In the genomic region with DNA sequence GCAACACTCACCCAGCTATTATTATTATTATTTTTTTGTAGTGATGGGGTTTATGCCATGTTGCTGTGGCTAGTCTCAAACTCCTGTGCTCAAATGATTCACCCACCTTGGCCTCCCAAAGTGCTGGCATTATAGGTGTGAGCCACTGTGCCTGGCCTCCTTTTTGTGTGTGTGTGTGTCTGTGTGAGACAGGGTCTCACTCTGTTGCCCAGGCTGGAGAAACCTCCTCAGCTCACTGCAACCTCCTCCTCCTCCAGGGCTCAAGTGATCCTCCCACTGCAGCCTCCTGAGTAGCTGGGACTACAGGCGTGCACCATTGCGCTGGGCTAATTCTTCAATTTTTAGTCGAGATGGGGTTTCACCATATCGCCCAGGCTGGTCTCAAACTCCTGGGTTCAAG, we compare ENCODE assay signal across 16 cellular contexts. TPM values are rescaled to one million over a fixed set of nuclear protein-coding genes. Genes with fewer than 3 reads are reported as not detected.
DNase-seq lines count a peak whose midpoint lies in the region; ATAC-seq and TF ChIP-seq lines count a peak whose summit lies in the region.
"Had no signal": no experiment of that assay in that cellular context is flagged by ENCODE, and none has a peak within 500 bp of the region (broad histone marks: within the 10 kb centered on the region; RNA-seq: fewer than 3 reads in every experiment).

No MANE protein-coding gene starts in this region.

- H3K36me3 Mint-ChIP-seq in activated CD4-positive, alpha-beta T cell treated with anti-CD3 and anti-CD28 coated beads, Interleukin-2, amount 10 ng/mL, durations not matched to agents 24 days and 14 days (ENCODE audit: low read depth), result peaks cover 20% of the 10 kb centered on the region

- no peak overlapping the region for H3K4me3 Mint-ChIP-seq in activated CD4-positive, alpha-beta T cell treated with anti-CD3 and anti-CD28 coated beads, Interleukin-2, amount 10 ng/mL, durations not matched to agents 24 days and 14 days
- H3K4me3 Mint-ChIP-seq: CD14-positive monocyte; CD8-positive, alpha-beta T cell; GM23338 had no signal

- ATAC-seq in HG02642 (IDR thresholded peaks at IDR 0.05; ENCODE audit: poor library complexity, unreplicated experiment), result no peak
- ATAC-seq: CD8-positive, alpha-beta T cell; GM23338 had no signal

- in situ Hi-C loops in brain microvascular endothelial cell (cut with HindIII; ENCODE audit: low pct_ligation_motif_present, low sequenced_read_pairs), result no loop called here

- H3K27me3 Mint-ChIP-seq in activated CD4-positive, alpha-beta T cell treated with anti-CD3 and anti-CD28 coated beads, Interleukin-2, amount 10 ng/mL, durations not matched to agents 24 days and 14 days, result no peaks in the 10 kb centered on the region

- H3K27me3 ChIP-seq in osteoblast (ENCODE audit: insufficient read depth, low read length) (no peaks in the 10 kb centered on the region), brain microvascular endothelial cell (replicated peaks) (no peaks in the 10 kb centered on the region), mesenchymal stem cell (ENCODE audit: control insufficient read depth in 1 of 2, insufficient read depth in 1 of 2, low read length in 2 of 2) (no peaks in the 10 kb centered on the region)

- H2AFZ ChIP-seq in osteoblast (ENCODE audit: low read length), result no peak overlapping the region
- no peak overlapping the region for H2AFZ ChIP-seq in mesenchymal stem cell (ENCODE audit: low read depth, low read length)
- H2AFZ ChIP-seq: GM23338 had no signal

- no peak for DNase-seq in activated CD4-positive, alpha-beta T cell treated with anti-CD3 and anti-CD28 coated beads, Interleukin-2, amount 10 ng/mL, durations not matched to agents 24 days and 14 days
- no peak for DNase-seq in activated CD4-positive, alpha-beta T cell treated with anti-CD3 and anti-CD28 coated beads, Interleukin-2, amount 50 U/mL, for 4 hours
- DNase-seq in epithelial cell of prostate (ENCODE audit: low read depth, low spot score), result no peak
- DNase-seq in osteoblast (ENCODE audit: insufficient read length, low spot score, missing footprints), result peak; percentile 42
- DNase-seq in brain microvascular endothelial cell, result no peak
- no peak for DNase-seq in mesenchymal stem cell
- DNase-seq: CD8-positive, alpha-beta T cell; COR-L47; DMS153; DMS79 treated with DMSO at 0.1 percent for 48 hours; EL; H7 had no signal

- no peak overlapping the region for H2AK5ac ChIP-seq in mesenchymal stem cell (ENCODE audit: low read length, severe bottlenecking)

- H3K4me1 ChIP-seq in osteoblast (ENCODE audit: insufficient read depth, low read length), result peaks cover 14% of the 10 kb centered on the region
- H3K4me1 ChIP-seq in mesenchymal stem cell (ENCODE audit: control insufficient read depth, insufficient read depth, low read depth, low read length), result peaks cover 24% of the 10 kb centered on the region

- H3K4ac ChIP-seq in mesenchymal stem cell (ENCODE audit: low read depth in 1 of 2, low read length in 2 of 2), result no peak overlapping the region

- peaks cover 12% of the 10 kb centered on the region for H3K79me2 ChIP-seq in osteoblast (ENCODE audit: insufficient read depth, low read length)

- H3K4me3 ChIP-seq in osteoblast (ENCODE audit: insufficient read depth, low read length) (no peak overlapping the region), brain microvascular endothelial cell (ENCODE audit: low read depth, low read length) (no peak overlapping the region), mesenchymal stem cell (ENCODE audit: insufficient read depth in 1 of 2, low read depth in 1 of 2, low read length in 2 of 2) (no peak overlapping the region)
- H3K4me3 ChIP-seq: GM23338 had no signal

- H3K79me1 ChIP-seq in mesenchymal stem cell (replicated peaks; ENCODE audit: low read length, poor library complexity, severe bottlenecking), result peaks cover 14% of the 10 kb centered on the region

- no peak overlapping the region for H3K9ac ChIP-seq in mesenchymal stem cell (ENCODE audit: low read length)

- H2BK120ac ChIP-seq in mesenchymal stem cell (ENCODE audit: low read depth, low read length), result no peak overlapping the region

- no peak overlapping the region for H3K23ac ChIP-seq in mesenchymal stem cell (ENCODE audit: low read length in 2 of 2)

- H3K27ac ChIP-seq in epithelial cell of prostate (peak overlapping the region; percentile 3), osteoblast (ENCODE audit: low read depth, low read length) (no peak overlapping the region), brain microvascular endothelial cell (no peak overlapping the region), mesenchymal stem cell (ENCODE audit: low read length, poor library complexity, severe bottlenecking) (no peak overlapping the region)
- H3K27ac ChIP-seq: 22Rv1 had no signal

- intact Hi-C loops in activated CD4-positive, alpha-beta T cell treated with anti-CD3 and anti-CD28 coated beads, Interleukin-2, amount 10 ng/mL, durations not matched to agents 24 days and 14 days (cut with micrococcal nuclease), result no loop called here

- H3K18ac ChIP-seq in mesenchymal stem cell (ENCODE audit: low read depth in 1 of 2, low read length in 2 of 2), result no peak overlapping the region

- peak overlapping the region; percentile 29 for H3K27ac Mint-ChIP-seq in activated CD4-positive, alpha-beta T cell treated with anti-CD3 and anti-CD28 coated beads, Interleukin-2, amount 10 ng/mL, durations not matched to agents 24 days and 14 days
- H3K27ac Mint-ChIP-seq: CD8-positive, alpha-beta T cell; GM23338 had no signal

- TF ChIP-seq CTCF in osteoblast (IDR thresholded peaks at IDR 0.05; ENCODE audit: extremely low read depth, low read depth, low read length), result no peak
- no peak for TF ChIP-seq CTCF in brain microvascular endothelial cell (IDR thresholded peaks at IDR 0.05; ENCODE audit: low read depth, low read length, missing control alignments)

- no peaks in the 10 kb centered on the region for H3K9me3 Mint-ChIP-seq in activated CD4-positive, alpha-beta T cell treated with anti-CD3 and anti-CD28 coated beads, Interleukin-2, amount 10 ng/mL, durations not matched to agents 24 days and 14 days
- H3K9me3 Mint-ChIP-seq: CD14-positive monocyte; CD8-positive, alpha-beta T cell had no signal

- H3K14ac ChIP-seq in mesenchymal stem cell (ENCODE audit: low read length in 2 of 2), result no peak overlapping the region

- peaks cover 22% of the 10 kb centered on the region for H3K36me3 ChIP-seq in osteoblast (ENCODE audit: insufficient read depth, low read length)
- peaks cover 32% of the 10 kb centered on the region for H3K36me3 ChIP-seq in brain microvascular endothelial cell (replicated peaks)
- H3K36me3 ChIP-seq in mesenchymal stem cell (ENCODE audit: control insufficient read depth in 1 of 2, insufficient read depth in 2 of 2, low read depth in 1 of 2, low read length in 2 of 2), result peaks cover 27 to 40% of the 10 kb centered on the region in 2 experiments

- peaks cover 7% of the 10 kb centered on the region for H4K20me1 ChIP-seq in osteoblast (ENCODE audit: insufficient read depth, low read length)

- WGBS in mesenchymal stem cell, result 90% methylated on average over 4 of the region's 4 CpGs

- H3K4me2 ChIP-seq in osteoblast (ENCODE audit: insufficient read depth, low read length) (no peak overlapping the region), mesenchymal stem cell (ENCODE audit: low read length, poor library complexity, severe bottlenecking) (no peak overlapping the region)
- H3K4me2 ChIP-seq: GM23338 had no signal

- H2BK12ac ChIP-seq in mesenchymal stem cell (ENCODE audit: low read length in 2 of 2), result no peak overlapping the region

- H2BK15ac ChIP-seq in mesenchymal stem cell (ENCODE audit: low read depth, poor library complexity, severe bottlenecking), result no peak overlapping the region

- H3K4me1 Mint-ChIP-seq in activated CD4-positive, alpha-beta T cell treated with anti-CD3 and anti-CD28 coated beads, Interleukin-2, amount 10 ng/mL, durations not matched to agents 24 days and 14 days, result peaks cover 5% of the 10 kb centered on the region

- H4K91ac ChIP-seq in mesenchymal stem cell (ENCODE audit: low read length), result no peak overlapping the region

- no peak overlapping the region for H4K8ac ChIP-seq in mesenchymal stem cell (ENCODE audit: low read length)

- no peak overlapping the region for H2BK5ac ChIP-seq in mesenchymal stem cell (ENCODE audit: low read depth, low read length, poor library complexity, severe bottlenecking)

- no peaks in the 10 kb centered on the region for H3K9me3 ChIP-seq in osteoblast (ENCODE audit: low read depth, low read length)
- no peaks in the 10 kb centered on the region for H3K9me3 ChIP-seq in mesenchymal stem cell (ENCODE audit: control insufficient read depth, low read length)

RNA-seq across cellular contexts. Expression of a gene that starts 3.6 kb away (rescaled TPM):
- total RNA-seq in activated CD4-positive, alpha-beta T cell treated with anti-CD3 and anti-CD28 coated beads, Interleukin-2, amount 10 ng/mL, durations not matched to agents 24 days and 14 days, result 85.2 and 90.8 TPM in 2 replicates
- 152 and 161 TPM in 2 replicates for total RNA-seq in osteoblast
- 184 TPM for polyA plus RNA-seq in mesenchymal stem cell (2013, experiment 1 of 2)
- polyA plus RNA-seq in mesenchymal stem cell (2013, experiment 2 of 2), result 188 TPM

RNA-seq across cellular contexts. Expression of a gene that starts 34.4 kb away (rescaled TPM):
- 12.5 and 13.5 TPM in 2 replicates for total RNA-seq in activated CD4-positive, alpha-beta T cell treated with anti-CD3 and anti-CD28 coated beads, Interleukin-2, amount 10 ng/mL, durations not matched to agents 24 days and 14 days
- total RNA-seq in osteoblast, result 1.8 TPM in 2 replicates
- 6.1 TPM for polyA plus RNA-seq in mesenchymal stem cell (2013, experiment 1 of 2)
- polyA plus RNA-seq in mesenchymal stem cell (2013, experiment 2 of 2), result 6.6 TPM

RNA-seq across cellular contexts. Expression of a gene that starts 49.9 kb away (rescaled TPM):
- total RNA-seq in activated CD4-positive, alpha-beta T cell treated with anti-CD3 and anti-CD28 coated beads, Interleukin-2, amount 10 ng/mL, durations not matched to agents 24 days and 14 days, result 86.4 and 95.9 TPM in 2 replicates
- total RNA-seq in osteoblast, result 26.5 and 30.4 TPM in 2 replicates
- 41.4 TPM for polyA plus RNA-seq in mesenchymal stem cell (2013, experiment 1 of 2)
- polyA plus RNA-seq in mesenchymal stem cell (2013, experiment 2 of 2), result 41.4 TPM
